In the genomic region with DNA sequence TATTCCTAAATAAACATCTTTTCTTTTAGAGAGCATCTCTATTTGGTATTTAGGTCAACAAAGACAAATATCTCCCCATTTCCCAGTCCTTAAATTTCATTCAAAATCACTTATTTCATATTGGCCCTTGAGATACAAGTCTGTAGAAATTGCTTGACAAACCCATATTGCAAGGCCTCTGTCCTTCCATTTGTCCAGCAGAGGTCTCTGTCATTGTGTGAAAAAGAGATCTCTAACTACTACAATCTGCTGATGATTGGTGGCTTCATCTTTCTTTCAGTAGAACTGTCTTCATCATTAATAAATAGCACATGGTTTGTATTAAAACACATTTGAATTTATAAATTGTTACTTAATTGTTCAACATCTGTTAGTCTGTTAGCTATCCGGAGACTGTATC, we compare ENCODE assay signal across 1 cellular context.
TF ChIP-seq lines count a peak whose summit lies in the region.

No MANE protein-coding gene starts in this region.

TF ChIP-seq in HepG2, 621 proteins besides CTCF, POLR2A, EP300 and RAD21 (continued from another document):
- TF ChIP-seq, protein P1, sequence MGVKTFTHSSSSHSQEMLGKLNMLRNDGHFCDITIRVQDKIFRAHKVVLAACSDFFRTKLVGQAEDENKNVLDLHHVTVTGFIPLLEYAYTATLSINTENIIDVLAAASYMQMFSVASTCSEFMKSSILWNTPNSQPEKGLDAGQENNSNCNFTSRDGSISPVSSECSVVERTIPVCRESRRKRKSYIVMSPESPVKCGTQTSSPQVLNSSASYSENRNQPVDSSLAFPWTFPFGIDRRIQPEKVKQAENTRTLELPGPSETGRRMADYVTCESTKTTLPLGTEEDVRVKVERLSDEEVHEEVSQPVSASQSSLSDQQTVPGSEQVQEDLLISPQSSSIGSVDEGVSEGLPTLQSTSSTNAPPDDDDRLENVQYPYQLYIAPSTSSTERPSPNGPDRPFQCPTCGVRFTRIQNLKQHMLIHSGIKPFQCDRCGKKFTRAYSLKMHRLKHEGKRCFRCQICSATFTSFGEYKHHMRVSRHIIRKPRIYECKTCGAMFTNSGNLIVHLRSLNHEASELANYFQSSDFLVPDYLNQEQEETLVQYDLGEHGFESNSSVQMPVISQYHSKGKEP (CRISPR knock-in tag; IDR thresholded peaks at IDR 0.05) = no peak
- TF ChIP-seq CENPT (CRISPR knock-in tag; IDR thresholded peaks at IDR 0.05; ENCODE audit: low read depth) (no peak), HNRNPUL1 (IDR thresholded peaks at IDR 0.05; ENCODE audit: low read depth, low read length) (no peak), CBX2 (IDR thresholded peaks at IDR 0.05; ENCODE audit: low read depth, low read length) (no peak), CBX2 (CRISPR knock-in tag; IDR thresholded peaks at IDR 0.05; ENCODE audit: low read depth) (no peak), BCL6 (CRISPR knock-in tag; IDR thresholded peaks at IDR 0.05) (no peak), ZNF772 (CRISPR knock-in tag; IDR thresholded peaks at IDR 0.05) (no peak), SMAD3 (CRISPR knock-in tag; IDR thresholded peaks at IDR 0.05) (no peak)
- TF ChIP-seq, protein P2, sequence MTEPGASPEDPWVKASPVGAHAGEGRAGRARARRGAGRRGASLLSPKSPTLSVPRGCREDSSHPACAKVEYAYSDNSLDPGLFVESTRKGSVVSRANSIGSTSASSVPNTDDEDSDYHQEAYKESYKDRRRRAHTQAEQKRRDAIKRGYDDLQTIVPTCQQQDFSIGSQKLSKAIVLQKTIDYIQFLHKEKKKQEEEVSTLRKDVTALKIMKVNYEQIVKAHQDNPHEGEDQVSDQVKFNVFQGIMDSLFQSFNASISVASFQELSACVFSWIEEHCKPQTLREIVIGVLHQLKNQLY (CRISPR knock-in tag; IDR thresholded peaks at IDR 0.05) = no peak
- TF ChIP-seq, protein P3, sequence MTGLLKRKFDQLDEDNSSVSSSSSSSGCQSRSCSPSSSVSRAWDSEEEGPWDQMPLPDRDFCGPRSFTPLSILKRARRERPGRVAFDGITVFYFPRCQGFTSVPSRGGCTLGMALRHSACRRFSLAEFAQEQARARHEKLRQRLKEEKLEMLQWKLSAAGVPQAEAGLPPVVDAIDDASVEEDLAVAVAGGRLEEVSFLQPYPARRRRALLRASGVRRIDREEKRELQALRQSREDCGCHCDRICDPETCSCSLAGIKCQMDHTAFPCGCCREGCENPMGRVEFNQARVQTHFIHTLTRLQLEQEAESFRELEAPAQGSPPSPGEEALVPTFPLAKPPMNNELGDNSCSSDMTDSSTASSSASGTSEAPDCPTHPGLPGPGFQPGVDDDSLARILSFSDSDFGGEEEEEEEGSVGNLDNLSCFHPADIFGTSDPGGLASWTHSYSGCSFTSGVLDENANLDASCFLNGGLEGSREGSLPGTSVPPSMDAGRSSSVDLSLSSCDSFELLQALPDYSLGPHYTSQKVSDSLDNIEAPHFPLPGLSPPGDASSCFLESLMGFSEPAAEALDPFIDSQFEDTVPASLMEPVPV (CRISPR knock-in tag; IDR thresholded peaks at IDR 0.05) = no peak
